Comparison of ENCODE assay signal across 13 cellular contexts in the genomic region with DNA sequence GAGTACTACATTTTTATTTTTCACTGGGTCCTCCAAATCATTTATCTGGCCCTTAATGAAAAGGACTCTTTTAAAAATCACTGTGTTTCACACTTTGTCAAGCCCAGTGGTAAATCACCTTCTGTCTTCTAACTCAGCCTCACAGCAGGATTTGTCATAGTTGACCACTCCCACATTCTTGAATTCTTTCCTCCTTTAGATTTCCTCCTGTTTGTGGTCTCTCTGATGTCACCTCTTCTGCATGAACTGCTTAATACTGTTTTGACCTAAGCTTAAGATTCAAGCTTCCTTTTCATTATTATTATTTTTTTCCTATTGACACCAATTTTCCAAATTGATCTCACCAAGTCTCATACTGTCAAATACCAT.
DNase-seq lines count a peak whose midpoint lies in the region; ATAC-seq and TF ChIP-seq lines count a peak whose summit lies in the region.
"Had no signal": no experiment of that assay in that cellular context is flagged by ENCODE, and none has a peak within 500 bp of the region (broad histone marks: within the 10 kb centered on the region; RNA-seq: fewer than 3 reads in every experiment).

No MANE protein-coding gene starts in this region.

- H3K4me1 ChIP-seq in endodermal cell (ENCODE audit: control insufficient read depth, insufficient read depth, low read length) = peaks cover 3% of the 10 kb centered on the region
- H3K4me1 ChIP-seq: right atrium auricular region had no signal

- DNase-seq in H4 (ENCODE audit: low spot score) = peak; percentile 37
- DNase-seq in SW 1271 (lab: John Stamatoyannopoulos, UW) = peak; percentile 28 to 79
- DNase-seq in fibroblast of the aortic adventitia (ENCODE audit: low read depth) = peak; percentile 51
- DNase-seq in type B pancreatic cell (ENCODE audit: extremely low spot score, unreplicated experiment) = no peak
- DNase-seq in endodermal cell = no peak
- DNase-seq in activated CD4-positive, alpha-beta T cell treated with anti-CD3 and anti-CD28 coated beads, Interleukin-2, amount 50 U/mL, for 1 hour = no peak
- DNase-seq: activated CD8-positive, alpha-beta memory T cell treated with anti-CD3 and anti-CD28 coated beads, Interleukin-2, amount 10 ng/mL, durations not matched to agents 7 days and 5 days; mucosa of descending colon; testis had no signal

- no peaks in the 10 kb centered on the region for H3K27me3 ChIP-seq in endodermal cell (ENCODE audit: control insufficient read depth, insufficient read depth, low read length, poor library complexity, severe bottlenecking)
- H3K27me3 ChIP-seq: right atrium auricular region, testis had no signal

- H3K4me1 Mint-ChIP-seq in type B pancreatic cell (ENCODE audit: unreplicated experiment) (peaks cover 9% of the 10 kb centered on the region), endodermal cell (no peaks in the 10 kb centered on the region)
- H3K4me1 Mint-ChIP-seq: activated CD8-positive, alpha-beta memory T cell treated with anti-CD3 and anti-CD28 coated beads, Interleukin-2, amount 10 ng/mL, durations not matched to agents 7 days and 5 days had no signal

- peaks cover 8% of the 10 kb centered on the region for H3K9me3 ChIP-seq in endodermal cell (ENCODE audit: control insufficient read depth, low read length)
- H3K9me3 ChIP-seq: mucosa of descending colon, right atrium auricular region, testis had no signal

- no peak for ATAC-seq in HG02623 (IDR thresholded peaks at IDR 0.05; ENCODE audit: unreplicated experiment)
- ATAC-seq: activated CD8-positive, alpha-beta memory T cell treated with anti-CD3 and anti-CD28 coated beads, Interleukin-2, amount 10 ng/mL, durations not matched to agents 7 days and 5 days; mucosa of descending colon; Panc1 had no signal

- H3K27me3 Mint-ChIP-seq in type B pancreatic cell (no peaks in the 10 kb centered on the region), endodermal cell (ENCODE audit: insufficient read depth) (no peaks in the 10 kb centered on the region)
- H3K27me3 Mint-ChIP-seq: activated CD8-positive, alpha-beta memory T cell treated with anti-CD3 and anti-CD28 coated beads, Interleukin-2, amount 10 ng/mL, durations not matched to agents 7 days and 5 days; activated naive CD8-positive, alpha-beta T cell had no signal

- no peaks in the 10 kb centered on the region for H3K36me3 ChIP-seq in endodermal cell (ENCODE audit: control insufficient read depth, insufficient read depth, low read length)
- H3K36me3 ChIP-seq: right atrium auricular region had no signal

- no peak for TF ChIP-seq CTCF in fibroblast of the aortic adventitia (IDR thresholded peaks at IDR 0.05; ENCODE audit: insufficient read depth, low read length)
- TF ChIP-seq CTCF in type B pancreatic cell (conservative IDR thresholded peaks at IDR 0.05) = no peak
- TF ChIP-seq CTCF in endodermal cell (conservative IDR thresholded peaks at IDR 0.05) = no peak

- no peak overlapping the region for H3K9ac ChIP-seq in endodermal cell (ENCODE audit: extremely low read depth, low read length, poor library complexity, severe bottlenecking)

- H3K9me3 Mint-ChIP-seq in type B pancreatic cell (peaks cover 10% of the 10 kb centered on the region), endodermal cell (peaks cover 6% of the 10 kb centered on the region)

- H3K27ac Mint-ChIP-seq in type B pancreatic cell (peak overlapping the region; percentile 79), endodermal cell (no peak overlapping the region)
- H3K27ac Mint-ChIP-seq: activated CD8-positive, alpha-beta memory T cell treated with anti-CD3 and anti-CD28 coated beads, Interleukin-2, amount 10 ng/mL, durations not matched to agents 7 days and 5 days; activated naive CD8-positive, alpha-beta T cell had no signal

- H3K27ac ChIP-seq in endodermal cell (ENCODE audit: low read depth, low read length) = no peak overlapping the region
- H3K27ac ChIP-seq: right atrium auricular region, testis had no signal

- H3K36me3 Mint-ChIP-seq in type B pancreatic cell (no peaks in the 10 kb centered on the region), endodermal cell (ENCODE audit: low read depth) (no peaks in the 10 kb centered on the region)
- H3K36me3 Mint-ChIP-seq: activated CD8-positive, alpha-beta memory T cell treated with anti-CD3 and anti-CD28 coated beads, Interleukin-2, amount 10 ng/mL, durations not matched to agents 7 days and 5 days; activated naive CD8-positive, alpha-beta T cell had no signal

- H3K4me3 Mint-ChIP-seq in type B pancreatic cell (no peak overlapping the region), endodermal cell (no peak overlapping the region)
- H3K4me3 Mint-ChIP-seq: activated CD8-positive, alpha-beta memory T cell treated with anti-CD3 and anti-CD28 coated beads, Interleukin-2, amount 10 ng/mL, durations not matched to agents 7 days and 5 days; activated naive CD8-positive, alpha-beta T cell had no signal

- H3K4me3 ChIP-seq in fibroblast of the aortic adventitia (ENCODE audit: low read depth, low read length) (no peak overlapping the region), endodermal cell (ENCODE audit: low read length) (no peak overlapping the region)
- H3K4me3 ChIP-seq: mucosa of descending colon, right atrium auricular region, testis had no signal

Comparison
In these comparisons a context has a peak if more than half of its experiments do, and no peak if none do; other contexts are left out.
1. DNase-seq: peak in H4 (single experiment), SW 1271 (2 of 2) and fibroblast of the aortic adventitia (single experiment); none in type B pancreatic cell (single experiment), endodermal cell (single experiment) and activated CD4-positive, alpha-beta T cell treated with anti-CD3 and anti-CD28 coated beads, Interleukin-2, amount 50 U/mL, for 1 hour (single experiment).